In genomic region chr2:60515751-60516226, GRCh38 we compare ENCODE assay signal across 9 cellular contexts. TPM values are rescaled to one million over a fixed set of nuclear protein-coding genes. Genes with fewer than 3 reads are reported as not detected.
DNase-seq lines count a peak whose midpoint lies in the region; ATAC-seq, FAIRE-seq and TF ChIP-seq lines count a peak whose summit lies in the region.
"Had no signal": no experiment of that assay in that cellular context is flagged by ENCODE, and none has a peak within 500 bp of the region (broad histone marks: within the 10 kb centered on the region; RNA-seq: fewer than 3 reads in every experiment).

No MANE protein-coding gene starts in this region.

- peak; percentile 93 for FAIRE-seq in astrocyte (lab: Jason Lieb, UNC)

- ATAC-seq in GM19468 (IDR thresholded peaks at IDR 0.05; ENCODE audit: extremely low read depth, unreplicated experiment) (peak; percentile 86), HG03457 (IDR thresholded peaks at IDR 0.05; ENCODE audit: unreplicated experiment) (peak; percentile 76)

- no peaks in the 10 kb centered on the region for H4K20me1 ChIP-seq in astrocyte (ENCODE audit: insufficient read depth, low read length)

- TF ChIP-seq CTCF in astrocyte (IDR thresholded peaks at IDR 0.05; ENCODE audit: insufficient read depth, low read depth, low read length), result peak; percentile 35

- peak overlapping the region; percentile 100 for H3K27ac ChIP-seq in astrocyte (ENCODE audit: low read depth, low read length)

- peak overlapping the region; percentile 85 for H3K4me2 ChIP-seq in astrocyte (ENCODE audit: low read length)

- H3K36me3 Mint-ChIP-seq in astrocyte (ENCODE audit: low read depth, unreplicated experiment), result peaks cover 16% of the 10 kb centered on the region
- H3K36me3 Mint-ChIP-seq: T-cell had no signal

- peaks cover 24% of the 10 kb centered on the region for H3K79me2 ChIP-seq in astrocyte (ENCODE audit: insufficient read depth, low read length)

- H3K27ac Mint-ChIP-seq in astrocyte (ENCODE audit: unreplicated experiment), result peak overlapping the region; percentile 100
- H3K27ac Mint-ChIP-seq: T-cell had no signal

- H3K36me3 ChIP-seq in astrocyte (ENCODE audit: insufficient read depth, low read length), result no peaks in the 10 kb centered on the region

- DNase-seq in GM04503 (ENCODE audit: low read depth) (peak; percentile 50), astrocyte (ENCODE audit: low read depth) (peak; percentile 95), skeletal muscle cell (ENCODE audit: low read depth) (peak; percentile 92), ecto neural progenitor cell (ENCODE audit: low spot score) (no peak), anterior cingulate cortex (lab: John Stamatoyannopoulos, UW) (no peak), foreskin melanocyte (no peak)

- peak overlapping the region; percentile 88 for H3K9ac ChIP-seq in astrocyte (ENCODE audit: low read length)

- no peaks in the 10 kb centered on the region for H3K27me3 Mint-ChIP-seq in astrocyte (ENCODE audit: low read depth, unreplicated experiment)

- peak overlapping the region; percentile 32 for H3K4me3 ChIP-seq in astrocyte (ENCODE audit: insufficient read depth, low read depth, low read length)
- no peak overlapping the region for H3K4me3 ChIP-seq in skeletal muscle cell (ENCODE audit: low read depth, low read length)

- peak overlapping the region; percentile 89 for H2AFZ ChIP-seq in astrocyte (ENCODE audit: low read depth, low read length)

- peaks cover 60% of the 10 kb centered on the region for H3K4me1 Mint-ChIP-seq in astrocyte (ENCODE audit: low read depth, unreplicated experiment)

- no peaks in the 10 kb centered on the region for H3K27me3 ChIP-seq in astrocyte (ENCODE audit: insufficient read depth, low read length)

- H3K9me3 ChIP-seq in astrocyte (ENCODE audit: insufficient read depth, low read depth, low read length), result no peaks in the 10 kb centered on the region

- H3K4me3 Mint-ChIP-seq in astrocyte (ENCODE audit: unreplicated experiment), result peak overlapping the region; percentile 66
- H3K4me3 Mint-ChIP-seq: T-cell had no signal

- H3K9me3 Mint-ChIP-seq in astrocyte (ENCODE audit: unreplicated experiment), result peaks cover 2% of the 10 kb centered on the region
- H3K9me3 Mint-ChIP-seq: T-cell had no signal

- H3K4me1 ChIP-seq in astrocyte (ENCODE audit: insufficient read depth, low read length), result peaks cover 45% of the 10 kb centered on the region

RNA-seq across cellular contexts. Expression of gene BCL11A, which starts 37.7 kb away (rescaled TPM):
- total RNA-seq in astrocyte, result 29.8 and 32.0 TPM in 2 replicates

Comparison
In these comparisons a context has a peak if more than half of its experiments do, and no peak if none do; other contexts are left out.
1. DNase-seq: peak in GM04503 (single experiment), astrocyte (single experiment) and skeletal muscle cell (single experiment); none in ecto neural progenitor cell (single experiment), anterior cingulate cortex (0 of 58) and foreskin melanocyte (single experiment).